In the genomic region with DNA sequence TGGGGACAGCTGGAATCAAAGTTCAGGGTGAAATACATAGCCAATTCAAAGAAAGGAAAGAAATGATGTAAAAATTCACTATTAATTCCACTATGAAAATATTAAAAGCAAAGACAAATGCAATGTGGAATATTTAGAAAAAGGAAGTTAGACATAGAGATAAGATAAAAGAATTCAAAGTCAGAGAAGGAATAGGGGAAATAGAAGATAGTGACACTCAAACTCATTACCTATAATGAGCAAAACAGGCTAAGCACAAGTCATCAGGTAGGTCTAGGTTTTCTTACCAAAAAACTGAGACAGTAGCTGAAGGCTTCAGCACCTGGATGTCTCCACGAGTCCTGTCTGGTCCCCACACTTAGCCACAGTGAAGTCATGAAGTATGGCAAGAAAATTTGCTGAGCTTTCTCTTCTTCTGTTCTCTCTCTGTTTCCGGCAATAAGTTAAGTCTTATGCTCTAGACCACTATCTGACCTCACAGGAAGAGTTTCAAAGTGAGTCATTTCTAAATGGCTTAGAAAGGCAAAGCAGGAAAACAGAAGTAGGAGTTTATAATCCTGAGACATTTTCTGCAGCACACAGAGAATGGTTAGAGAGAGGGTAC, we compare ENCODE assay signal across 8 cellular contexts. TPM values are rescaled to one million over a fixed set of nuclear protein-coding genes. Genes with fewer than 3 reads are reported as not detected.
A peak's percentile ranks its signal among the peaks of the same experiment; 100 is the strongest.
DNase-seq lines count a peak whose midpoint lies in the region; ATAC-seq and TF ChIP-seq lines count a peak whose summit lies in the region.

C3AR1 (minus strand) TSS at position 369 of the 604 bp plus-strand sequence. CDS start 6,174 bp downstream, outside the sequence.

- H3K36me3 ChIP-seq in Loucy (ENCODE audit: insufficient read depth, low read length) (no peaks in the 10 kb centered on the region), gastroesophageal sphincter (no peaks in the 10 kb centered on the region), gastrocnemius medialis (no peaks in the 10 kb centered on the region)

- no peaks in the 10 kb centered on the region for H4K20me1 ChIP-seq in Loucy (ENCODE audit: insufficient read depth, low read length, poor library complexity, severe bottlenecking)

- peak within 1 kb of the TSS; percentile 17 for H2AFZ ChIP-seq in Loucy (ENCODE audit: low read length)

- H3K4me3 ChIP-seq in Loucy (ENCODE audit: low read length, poor library complexity, severe bottlenecking): peak within 1 kb of the TSS; percentile 59
- peak within 1 kb of the TSS in 1 of 2 donors; percentile 25 for H3K4me3 ChIP-seq in gastroesophageal sphincter
- H3K4me3 ChIP-seq in gastrocnemius medialis: peak within 1 kb of the TSS in 1 of 4 donors; percentile 30
- no peak within 1 kb of the TSS for H3K4me3 ChIP-seq in lower leg skin (ENCODE audit: low read depth, poor library complexity, severe bottlenecking)

- ATAC-seq in Right ventricle myocardium inferior: peak; percentile 68
- peak; percentile 50 for ATAC-seq in gastroesophageal sphincter
- peak; percentile 36 to 39 for ATAC-seq in gastrocnemius medialis
- no peak for ATAC-seq in GM18870 (IDR thresholded peaks at IDR 0.05; ENCODE audit: unreplicated experiment)

- TF ChIP-seq POLR2A in gastroesophageal sphincter (IDR thresholded peaks at IDR 0.05) (peak; percentile 28 to 47), gastrocnemius medialis (IDR thresholded peaks at IDR 0.05) (peak; percentile 24 to 34), lower leg skin (IDR thresholded peaks at IDR 0.05) (no peak)

- H3K9ac ChIP-seq in Loucy (ENCODE audit: low read depth, low read length, poor library complexity, severe bottlenecking): peak within 1 kb of the TSS; percentile 46

- H3K9me3 ChIP-seq in Loucy (ENCODE audit: insufficient read depth, low read depth, low read length) (no peaks in the 10 kb centered on the region), gastroesophageal sphincter (no peaks in the 10 kb centered on the region), gastrocnemius medialis (no peaks in the 10 kb centered on the region)

- intact Hi-C loops in Right ventricle myocardium inferior (cut with DNase I): no loop called here
- intact Hi-C loops in cardiac septum (cut with DNase I): no loop called here
- intact Hi-C loops in gastrocnemius medialis (cut with DNase I; ENCODE audit: low total_unique reads): no loop called here
- intact Hi-C loops in lower leg skin (cut with DNase I; ENCODE audit: low total_unique reads): no loop called here

- no peaks in the 10 kb centered on the region for H3K79me2 ChIP-seq in Loucy (ENCODE audit: insufficient read depth, low read length)

- 44 to 80% methylated on average over 1 to 2 of the region's 2 CpGs for WGBS in gastroesophageal sphincter (ENCODE audit: low coverage in 1 of 2), 2 donors
- 48 to 58% methylated on average over 2 of the region's 2 CpGs for WGBS in lower leg skin, 2 donors

- no peak for TF ChIP-seq CTCF in Loucy (conservative IDR thresholded peaks at IDR 0.05; ENCODE audit: low read length)
- TF ChIP-seq CTCF in gastroesophageal sphincter (IDR thresholded peaks at IDR 0.05): no peak
- TF ChIP-seq CTCF in gastrocnemius medialis (IDR thresholded peaks at IDR 0.05 in 4 of 5, conservative IDR thresholded peaks at IDR 0.05 in 1 of 5): no peak
- TF ChIP-seq CTCF in lower leg skin (IDR thresholded peaks at IDR 0.05): no peak

- H3K27me3 ChIP-seq in Loucy (ENCODE audit: insufficient read depth, low read length, poor library complexity, severe bottlenecking): no peaks in the 10 kb centered on the region
- no peaks in the 10 kb centered on the region for H3K27me3 ChIP-seq in gastroesophageal sphincter
- no peaks in the 10 kb centered on the region for H3K27me3 ChIP-seq in gastrocnemius medialis

- DNase-seq in Right ventricle myocardium inferior (ENCODE audit: missing footprints): no peak
- DNase-seq in cardiac septum (ENCODE audit: low spot score): no peak
- peak; percentile 47 for DNase-seq in activated T-cell treated with anti-CD3 and anti-CD28 coated beads, Interleukin-2, amount 50 U/mL, for 1 hour
- DNase-seq in gastrocnemius medialis: no peak
- DNase-seq in lower leg skin (ENCODE audit: low spot score in 2 of 2): no peak

- no peaks in the 10 kb centered on the region for H3K9me2 ChIP-seq in Loucy (replicated peaks; ENCODE audit: low read depth, low read length)

- TF ChIP-seq EP300 in gastroesophageal sphincter (IDR thresholded peaks at IDR 0.05): no peak

- H3K4me2 ChIP-seq in Loucy (ENCODE audit: low read depth, low read length, poor library complexity, severe bottlenecking): peak within 1 kb of the TSS; percentile 71

- H3K4me1 ChIP-seq in Loucy (ENCODE audit: insufficient read depth, low read length, poor library complexity, severe bottlenecking): peaks cover 31% of the 10 kb centered on the region
- H3K4me1 ChIP-seq in gastroesophageal sphincter: no peaks in the 10 kb centered on the region
- no peaks in the 10 kb centered on the region for H3K4me1 ChIP-seq in gastrocnemius medialis

- in situ Hi-C loops in gastrocnemius medialis (cut with MboI; ENCODE audit: low sequenced_read_pairs in 4 of 4): loop anchor here in 1 of 4 donors (25.0 kb wide), 1 partner anchor 871 kb away; the partner anchor contains the start of gene M6PR

- peaks cover 8% of the 10 kb centered on the region for H3F3A ChIP-seq in Loucy (ENCODE audit: low read depth)

- H3K27ac ChIP-seq in gastroesophageal sphincter: peak within 1 kb of the TSS in 2 of 4 donors; percentile 8 to 46
- H3K27ac ChIP-seq in gastrocnemius medialis: no peak within 1 kb of the TSS

RNA-seq across cellular contexts. Expression of gene C3AR1, which starts in this region (rescaled TPM):
- total RNA-seq in Right ventricle myocardium inferior (9.0 TPM), cardiac septum (4.2 TPM), gastroesophageal sphincter (10 to 100 TPM in 2 of 4 donors, 1 to 10 TPM in 2; 1.6 to 16.7 (median 7.6) TPM), gastrocnemius medialis (1 to 10 TPM in 3 of 4 donors, under 1 TPM in 1; 0.95 to 4.7 (median 2.4) TPM), lower leg skin (1 to 10 TPM; 1.4 to 5.5 (median 3.4) TPM)

Comparison
In these comparisons a context has a peak if more than half of its experiments do, and no peak if none do; other contexts are left out.
1. POLR2A ChIP-seq: peak in gastroesophageal sphincter (2 of 2) and gastrocnemius medialis (2 of 2); none in lower leg skin (0 of 2).